Comparison of ENCODE assay signal across 1 cellular context in the genomic region with DNA sequence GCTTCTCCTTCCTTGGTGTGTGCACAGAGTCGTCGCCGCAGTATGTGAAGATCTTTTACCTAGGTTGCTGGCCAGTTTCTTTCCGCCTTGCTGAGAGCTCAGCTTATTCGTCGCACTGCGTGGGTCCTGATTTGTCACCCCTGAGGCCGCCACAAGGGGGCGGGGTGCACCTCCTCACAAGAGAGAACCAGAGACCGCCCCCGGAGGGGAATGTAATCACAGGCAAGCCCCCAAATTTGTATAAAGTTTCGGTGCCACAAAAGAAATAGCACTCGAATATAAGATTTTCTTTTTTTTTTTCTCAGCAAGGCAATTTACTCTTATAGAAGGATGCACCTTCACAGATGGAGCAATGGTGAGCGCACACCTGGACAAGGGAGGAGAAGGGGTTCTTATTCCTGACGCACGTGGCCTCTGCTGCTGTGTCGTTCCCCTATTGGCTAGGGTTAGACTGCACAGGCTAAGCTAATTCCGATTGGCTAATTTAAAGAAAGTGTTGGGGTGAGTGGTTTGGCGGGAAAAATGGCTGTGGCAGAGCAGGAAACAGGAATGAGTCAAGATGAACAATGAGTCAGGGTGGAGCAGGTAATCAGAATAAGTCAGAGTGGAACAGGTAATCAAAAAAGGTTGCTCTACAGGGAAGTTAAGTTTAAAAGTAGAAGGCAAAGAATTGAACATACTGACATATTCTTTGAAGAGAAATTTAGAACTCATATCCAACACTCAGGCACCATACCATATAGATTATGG.
TF ChIP-seq lines count a peak whose summit lies in the region.

No MANE protein-coding gene starts in this region.

TF ChIP-seq in HepG2, 621 proteins besides CTCF, POLR2A, EP300 and RAD21 (continued from another document and continues in another):
- TF ChIP-seq, protein P1, sequence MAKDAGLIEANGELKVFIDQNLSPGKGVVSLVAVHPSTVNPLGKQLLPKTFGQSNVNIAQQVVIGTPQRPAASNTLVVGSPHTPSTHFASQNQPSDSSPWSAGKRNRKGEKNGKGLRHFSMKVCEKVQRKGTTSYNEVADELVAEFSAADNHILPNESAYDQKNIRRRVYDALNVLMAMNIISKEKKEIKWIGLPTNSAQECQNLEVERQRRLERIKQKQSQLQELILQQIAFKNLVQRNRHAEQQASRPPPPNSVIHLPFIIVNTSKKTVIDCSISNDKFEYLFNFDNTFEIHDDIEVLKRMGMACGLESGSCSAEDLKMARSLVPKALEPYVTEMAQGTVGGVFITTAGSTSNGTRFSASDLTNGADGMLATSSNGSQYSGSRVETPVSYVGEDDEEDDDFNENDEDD (CRISPR knock-in tag; IDR thresholded peaks at IDR 0.05; ENCODE audit: borderline replicate concordance), result peak; percentile 24; the same call in 1 of the 2 replicates
- TF ChIP-seq DNMT1 (CRISPR knock-in tag; IDR thresholded peaks at IDR 0.05) (no peak), SMC3 (IDR thresholded peaks at IDR 0.05; ENCODE audit: low read length) (peak; percentile 40), HNF4A (CRISPR knock-in tag; IDR thresholded peaks at IDR 0.05) (no peak), SNAI1 (CRISPR knock-in tag; IDR thresholded peaks at IDR 0.05; ENCODE audit: borderline replicate concordance) (0 out of 2 replicates have a peak, but pooled peaks have one; percentile 10), PHF20 (CRISPR knock-in tag; IDR thresholded peaks at IDR 0.05) (no peak), YY1 (IDR thresholded peaks at IDR 0.05; ENCODE audit: insufficient read depth, insufficient replicate concordance, low read depth, low read length) (no peak), ONECUT2 (CRISPR knock-in tag; IDR thresholded peaks at IDR 0.05) (no peak), ZNF558 (CRISPR knock-in tag; IDR thresholded peaks at IDR 0.05; ENCODE audit: borderline replicate concordance) (no peak), RARG (CRISPR knock-in tag; IDR thresholded peaks at IDR 0.05; ENCODE audit: low read depth) (no peak), HMGA1 (CRISPR knock-in tag; conservative IDR thresholded peaks at IDR 0.05) (no peak), ZNF549 (CRISPR knock-in tag; IDR thresholded peaks at IDR 0.05) (no peak), FOXM1 (CRISPR knock-in tag; IDR thresholded peaks at IDR 0.05) (no peak), ZFYVE20 (CRISPR knock-in tag; IDR thresholded peaks at IDR 0.05; ENCODE audit: borderline replicate concordance, low read depth) (no peak), CREM (IDR thresholded peaks at IDR 0.05) (0 out of 2 replicates have a peak, but pooled peaks have one; percentile 3), CREM (CRISPR knock-in tag; IDR thresholded peaks at IDR 0.05) (no peak), ZNF446 (CRISPR knock-in tag; IDR thresholded peaks at IDR 0.05) (no peak), ZNF761 (CRISPR knock-in tag; conservative IDR thresholded peaks at IDR 0.05) (no peak), TAF15 (IDR thresholded peaks at IDR 0.05; ENCODE audit: low read depth, low read length, poor library complexity, severe bottlenecking) (no peak), ZBTB1 (CRISPR knock-in tag; IDR thresholded peaks at IDR 0.05; ENCODE audit: borderline replicate concordance) (no peak), RELA (CRISPR knock-in tag; IDR thresholded peaks at IDR 0.05) (no peak), REL (CRISPR knock-in tag; conservative IDR thresholded peaks at IDR 0.05) (0 out of 2 replicates have a peak, but pooled peaks have one; percentile 37), NR2F1 (CRISPR knock-in tag; IDR thresholded peaks at IDR 0.05) (no peak), ZBTB38 (CRISPR knock-in tag; IDR thresholded peaks at IDR 0.05) (peak; percentile 96), HOXA9 (CRISPR knock-in tag; IDR thresholded peaks at IDR 0.05; ENCODE audit: borderline replicate concordance) (no peak), ZNF224 (CRISPR knock-in tag; IDR thresholded peaks at IDR 0.05) (no peak), RFXAP (CRISPR knock-in tag; IDR thresholded peaks at IDR 0.05; ENCODE audit: borderline replicate concordance) (no peak), JUN (CRISPR knock-in tag; IDR thresholded peaks at IDR 0.05) (no peak), ZNF510 (CRISPR knock-in tag; IDR thresholded peaks at IDR 0.05; ENCODE audit: low read depth) (no peak)
- TF ChIP-seq, protein P2, sequence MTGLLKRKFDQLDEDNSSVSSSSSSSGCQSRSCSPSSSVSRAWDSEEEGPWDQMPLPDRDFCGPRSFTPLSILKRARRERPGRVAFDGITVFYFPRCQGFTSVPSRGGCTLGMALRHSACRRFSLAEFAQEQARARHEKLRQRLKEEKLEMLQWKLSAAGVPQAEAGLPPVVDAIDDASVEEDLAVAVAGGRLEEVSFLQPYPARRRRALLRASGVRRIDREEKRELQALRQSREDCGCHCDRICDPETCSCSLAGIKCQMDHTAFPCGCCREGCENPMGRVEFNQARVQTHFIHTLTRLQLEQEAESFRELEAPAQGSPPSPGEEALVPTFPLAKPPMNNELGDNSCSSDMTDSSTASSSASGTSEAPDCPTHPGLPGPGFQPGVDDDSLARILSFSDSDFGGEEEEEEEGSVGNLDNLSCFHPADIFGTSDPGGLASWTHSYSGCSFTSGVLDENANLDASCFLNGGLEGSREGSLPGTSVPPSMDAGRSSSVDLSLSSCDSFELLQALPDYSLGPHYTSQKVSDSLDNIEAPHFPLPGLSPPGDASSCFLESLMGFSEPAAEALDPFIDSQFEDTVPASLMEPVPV (CRISPR knock-in tag; IDR thresholded peaks at IDR 0.05), result no peak
- TF ChIP-seq, protein P3, sequence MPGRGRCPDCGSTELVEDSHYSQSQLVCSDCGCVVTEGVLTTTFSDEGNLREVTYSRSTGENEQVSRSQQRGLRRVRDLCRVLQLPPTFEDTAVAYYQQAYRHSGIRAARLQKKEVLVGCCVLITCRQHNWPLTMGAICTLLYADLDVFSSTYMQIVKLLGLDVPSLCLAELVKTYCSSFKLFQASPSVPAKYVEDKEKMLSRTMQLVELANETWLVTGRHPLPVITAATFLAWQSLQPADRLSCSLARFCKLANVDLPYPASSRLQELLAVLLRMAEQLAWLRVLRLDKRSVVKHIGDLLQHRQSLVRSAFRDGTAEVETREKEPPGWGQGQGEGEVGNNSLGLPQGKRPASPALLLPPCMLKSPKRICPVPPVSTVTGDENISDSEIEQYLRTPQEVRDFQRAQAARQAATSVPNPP (CRISPR knock-in tag; IDR thresholded peaks at IDR 0.05), result no peak
- TF ChIP-seq, protein P4, sequence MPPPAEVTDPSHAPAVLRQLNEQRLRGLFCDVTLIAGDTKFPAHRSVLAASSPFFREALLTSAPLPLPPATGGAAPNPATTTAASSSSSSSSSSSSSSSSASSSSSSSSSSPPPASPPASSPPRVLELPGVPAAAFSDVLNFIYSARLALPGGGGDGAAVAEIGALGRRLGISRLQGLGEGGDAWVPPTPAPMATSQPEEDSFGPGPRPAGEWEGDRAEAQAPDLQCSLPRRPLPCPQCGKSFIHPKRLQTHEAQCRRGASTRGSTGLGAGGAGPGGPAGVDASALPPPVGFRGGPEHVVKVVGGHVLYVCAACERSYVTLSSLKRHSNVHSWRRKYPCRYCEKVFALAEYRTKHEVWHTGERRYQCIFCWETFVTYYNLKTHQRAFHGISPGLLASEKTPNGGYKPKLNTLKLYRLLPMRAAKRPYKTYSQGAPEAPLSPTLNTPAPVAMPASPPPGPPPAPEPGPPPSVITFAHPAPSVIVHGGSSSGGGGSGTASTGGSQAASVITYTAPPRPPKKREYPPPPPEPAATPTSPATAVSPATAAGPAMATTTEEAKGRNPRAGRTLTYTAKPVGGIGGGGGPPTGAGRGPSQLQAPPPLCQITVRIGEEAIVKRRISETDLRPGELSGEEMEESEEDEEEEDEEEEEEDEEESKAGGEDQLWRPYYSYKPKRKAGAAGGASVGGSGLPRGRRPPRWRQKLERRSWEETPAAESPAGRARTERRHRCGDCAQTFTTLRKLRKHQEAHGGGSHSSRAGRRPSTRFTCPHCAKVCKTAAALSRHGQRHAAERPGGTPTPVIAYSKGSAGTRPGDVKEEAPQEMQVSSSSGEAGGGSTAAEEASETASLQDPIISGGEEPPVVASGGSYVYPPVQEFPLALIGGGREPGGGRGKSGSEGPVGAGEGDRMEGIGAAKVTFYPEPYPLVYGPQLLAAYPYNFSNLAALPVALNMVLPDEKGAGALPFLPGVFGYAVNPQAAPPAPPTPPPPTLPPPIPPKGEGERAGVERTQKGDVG (CRISPR knock-in tag; IDR thresholded peaks at IDR 0.05; ENCODE audit: borderline replicate concordance), result peak; percentile 87; the same call in 1 of the 2 replicates
- TF ChIP-seq, protein P5, sequence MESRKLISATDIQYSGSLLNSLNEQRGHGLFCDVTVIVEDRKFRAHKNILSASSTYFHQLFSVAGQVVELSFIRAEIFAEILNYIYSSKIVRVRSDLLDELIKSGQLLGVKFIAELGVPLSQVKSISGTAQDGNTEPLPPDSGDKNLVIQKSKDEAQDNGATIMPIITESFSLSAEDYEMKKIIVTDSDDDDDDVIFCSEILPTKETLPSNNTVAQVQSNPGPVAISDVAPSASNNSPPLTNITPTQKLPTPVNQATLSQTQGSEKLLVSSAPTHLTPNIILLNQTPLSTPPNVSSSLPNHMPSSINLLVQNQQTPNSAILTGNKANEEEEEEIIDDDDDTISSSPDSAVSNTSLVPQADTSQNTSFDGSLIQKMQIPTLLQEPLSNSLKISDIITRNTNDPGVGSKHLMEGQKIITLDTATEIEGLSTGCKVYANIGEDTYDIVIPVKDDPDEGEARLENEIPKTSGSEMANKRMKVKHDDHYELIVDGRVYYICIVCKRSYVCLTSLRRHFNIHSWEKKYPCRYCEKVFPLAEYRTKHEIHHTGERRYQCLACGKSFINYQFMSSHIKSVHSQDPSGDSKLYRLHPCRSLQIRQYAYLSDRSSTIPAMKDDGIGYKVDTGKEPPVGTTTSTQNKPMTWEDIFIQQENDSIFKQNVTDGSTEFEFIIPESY (CRISPR knock-in tag; IDR thresholded peaks at IDR 0.05), result peak; percentile 37
- TF ChIP-seq, protein P6, sequence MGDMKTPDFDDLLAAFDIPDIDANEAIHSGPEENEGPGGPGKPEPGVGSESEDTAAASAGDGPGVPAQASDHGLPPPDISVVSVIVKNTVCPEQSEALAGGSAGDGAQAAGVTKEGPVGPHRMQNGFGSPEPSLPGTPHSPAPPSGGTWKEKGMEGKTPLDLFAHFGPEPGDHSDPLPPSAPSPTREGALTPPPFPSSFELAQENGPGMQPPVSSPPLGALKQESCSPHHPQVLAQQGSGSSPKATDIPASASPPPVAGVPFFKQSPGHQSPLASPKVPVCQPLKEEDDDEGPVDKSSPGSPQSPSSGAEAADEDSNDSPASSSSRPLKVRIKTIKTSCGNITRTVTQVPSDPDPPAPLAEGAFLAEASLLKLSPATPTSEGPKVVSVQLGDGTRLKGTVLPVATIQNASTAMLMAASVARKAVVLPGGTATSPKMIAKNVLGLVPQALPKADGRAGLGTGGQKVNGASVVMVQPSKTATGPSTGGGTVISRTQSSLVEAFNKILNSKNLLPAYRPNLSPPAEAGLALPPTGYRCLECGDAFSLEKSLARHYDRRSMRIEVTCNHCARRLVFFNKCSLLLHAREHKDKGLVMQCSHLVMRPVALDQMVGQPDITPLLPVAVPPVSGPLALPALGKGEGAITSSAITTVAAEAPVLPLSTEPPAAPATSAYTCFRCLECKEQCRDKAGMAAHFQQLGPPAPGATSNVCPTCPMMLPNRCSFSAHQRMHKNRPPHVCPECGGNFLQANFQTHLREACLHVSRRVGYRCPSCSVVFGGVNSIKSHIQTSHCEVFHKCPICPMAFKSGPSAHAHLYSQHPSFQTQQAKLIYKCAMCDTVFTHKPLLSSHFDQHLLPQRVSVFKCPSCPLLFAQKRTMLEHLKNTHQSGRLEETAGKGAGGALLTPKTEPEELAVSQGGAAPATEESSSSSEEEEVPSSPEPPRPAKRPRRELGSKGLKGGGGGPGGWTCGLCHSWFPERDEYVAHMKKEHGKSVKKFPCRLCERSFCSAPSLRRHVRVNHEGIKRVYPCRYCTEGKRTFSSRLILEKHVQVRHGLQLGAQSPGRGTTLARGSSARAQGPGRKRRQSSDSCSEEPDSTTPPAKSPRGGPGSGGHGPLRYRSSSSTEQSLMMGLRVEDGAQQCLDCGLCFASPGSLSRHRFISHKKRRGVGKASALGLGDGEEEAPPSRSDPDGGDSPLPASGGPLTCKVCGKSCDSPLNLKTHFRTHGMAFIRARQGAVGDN (CRISPR knock-in tag; IDR thresholded peaks at IDR 0.05), result peak; percentile 51
- TF ChIP-seq, protein P7, sequence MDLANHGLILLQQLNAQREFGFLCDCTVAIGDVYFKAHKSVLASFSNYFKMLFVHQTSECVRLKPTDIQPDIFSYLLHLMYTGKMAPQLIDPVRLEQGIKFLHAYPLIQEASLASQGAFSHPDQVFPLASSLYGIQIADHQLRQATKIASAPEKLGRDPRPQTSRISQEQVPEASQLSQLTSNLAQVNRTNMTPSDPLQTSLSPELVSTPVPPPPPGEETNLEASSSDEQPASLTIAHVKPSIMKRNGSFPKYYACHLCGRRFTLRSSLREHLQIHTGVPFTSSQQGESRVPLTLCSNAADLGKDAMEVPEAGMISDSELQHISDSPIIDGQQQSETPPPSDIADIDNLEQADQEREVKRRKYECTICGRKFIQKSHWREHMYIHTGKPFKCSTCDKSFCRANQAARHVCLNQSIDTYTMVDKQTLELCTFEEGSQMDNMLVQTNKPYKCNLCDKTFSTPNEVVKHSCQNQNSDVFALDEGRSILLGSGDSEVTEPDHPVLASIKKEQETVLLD (CRISPR knock-in tag; IDR thresholded peaks at IDR 0.05; ENCODE audit: low read depth), result no peak
- TF ChIP-seq, protein P8, sequence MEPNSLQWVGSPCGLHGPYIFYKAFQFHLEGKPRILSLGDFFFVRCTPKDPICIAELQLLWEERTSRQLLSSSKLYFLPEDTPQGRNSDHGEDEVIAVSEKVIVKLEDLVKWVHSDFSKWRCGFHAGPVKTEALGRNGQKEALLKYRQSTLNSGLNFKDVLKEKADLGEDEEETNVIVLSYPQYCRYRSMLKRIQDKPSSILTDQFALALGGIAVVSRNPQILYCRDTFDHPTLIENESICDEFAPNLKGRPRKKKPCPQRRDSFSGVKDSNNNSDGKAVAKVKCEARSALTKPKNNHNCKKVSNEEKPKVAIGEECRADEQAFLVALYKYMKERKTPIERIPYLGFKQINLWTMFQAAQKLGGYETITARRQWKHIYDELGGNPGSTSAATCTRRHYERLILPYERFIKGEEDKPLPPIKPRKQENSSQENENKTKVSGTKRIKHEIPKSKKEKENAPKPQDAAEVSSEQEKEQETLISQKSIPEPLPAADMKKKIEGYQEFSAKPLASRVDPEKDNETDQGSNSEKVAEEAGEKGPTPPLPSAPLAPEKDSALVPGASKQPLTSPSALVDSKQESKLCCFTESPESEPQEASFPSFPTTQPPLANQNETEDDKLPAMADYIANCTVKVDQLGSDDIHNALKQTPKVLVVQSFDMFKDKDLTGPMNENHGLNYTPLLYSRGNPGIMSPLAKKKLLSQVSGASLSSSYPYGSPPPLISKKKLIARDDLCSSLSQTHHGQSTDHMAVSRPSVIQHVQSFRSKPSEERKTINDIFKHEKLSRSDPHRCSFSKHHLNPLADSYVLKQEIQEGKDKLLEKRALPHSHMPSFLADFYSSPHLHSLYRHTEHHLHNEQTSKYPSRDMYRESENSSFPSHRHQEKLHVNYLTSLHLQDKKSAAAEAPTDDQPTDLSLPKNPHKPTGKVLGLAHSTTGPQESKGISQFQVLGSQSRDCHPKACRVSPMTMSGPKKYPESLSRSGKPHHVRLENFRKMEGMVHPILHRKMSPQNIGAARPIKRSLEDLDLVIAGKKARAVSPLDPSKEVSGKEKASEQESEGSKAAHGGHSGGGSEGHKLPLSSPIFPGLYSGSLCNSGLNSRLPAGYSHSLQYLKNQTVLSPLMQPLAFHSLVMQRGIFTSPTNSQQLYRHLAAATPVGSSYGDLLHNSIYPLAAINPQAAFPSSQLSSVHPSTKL (CRISPR knock-in tag; IDR thresholded peaks at IDR 0.05), result no peak
- TF ChIP-seq, protein P9, sequence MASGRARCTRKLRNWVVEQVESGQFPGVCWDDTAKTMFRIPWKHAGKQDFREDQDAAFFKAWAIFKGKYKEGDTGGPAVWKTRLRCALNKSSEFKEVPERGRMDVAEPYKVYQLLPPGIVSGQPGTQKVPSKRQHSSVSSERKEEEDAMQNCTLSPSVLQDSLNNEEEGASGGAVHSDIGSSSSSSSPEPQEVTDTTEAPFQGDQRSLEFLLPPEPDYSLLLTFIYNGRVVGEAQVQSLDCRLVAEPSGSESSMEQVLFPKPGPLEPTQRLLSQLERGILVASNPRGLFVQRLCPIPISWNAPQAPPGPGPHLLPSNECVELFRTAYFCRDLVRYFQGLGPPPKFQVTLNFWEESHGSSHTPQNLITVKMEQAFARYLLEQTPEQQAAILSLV (CRISPR knock-in tag; IDR thresholded peaks at IDR 0.05; ENCODE audit: borderline replicate concordance), result no peak
